In genomic region chr15:91821458-91821857, GRCh38 we compare ENCODE assay signal across 18 cellular contexts.
"Had no signal": no experiment of that assay in that cellular context is flagged by ENCODE, and none has a peak within 500 bp of the region (broad histone marks: within the 10 kb centered on the region; RNA-seq: fewer than 3 reads in every experiment).

No MANE protein-coding gene starts in this region.

- H3K27me3 ChIP-seq: gastrocnemius medialis, vagina had no signal

- H3K36me3 ChIP-seq: gastrocnemius medialis, prostate gland, thoracic aorta, vagina had no signal

- H3K4me3 ChIP-seq: gastrocnemius medialis, prostate gland, thoracic aorta, vagina had no signal

- ATAC-seq: activated CD4-positive, CD25-positive, alpha-beta regulatory T cell treated with anti-CD3 and anti-CD28 coated beads, Interleukin-2, amount 50 U/mL, for 24 hours; activated naive CD8-positive, alpha-beta T cell treated with anti-CD3 and anti-CD28 coated beads, Interleukin-2, amount 50 U/mL, for 24 hours; esophagus mucosa; gastrocnemius medialis; left cardiac atrium; natural killer cell treated with Interleukin-12 subunit alpha and Interleukin-12 subunit beta and Interleukin-15 and Interleukin-18, amount 100 ng/mL, for 72 hours had no signal

- DNase-seq: activated CD4-positive, alpha-beta memory T cell treated with anti-CD3 and anti-CD28 coated beads, Interleukin-2, amount 10 ng/mL, durations not matched to agents 7 days and 5 days; activated CD4-positive, alpha-beta T cell treated with anti-CD3 and anti-CD28 coated beads, Interleukin-2, amount 10 ng/mL, durations not matched to agents 24 days and 14 days; activated gamma-delta T cell; activated naive CD4-positive, alpha-beta T cell treated with anti-CD3 and anti-CD28 coated beads, Interleukin-2, amount 50 U/mL, for 16 hours; activated naive CD8-positive, alpha-beta T cell treated with anti-CD3 and anti-CD28 coated beads, Interleukin-2, amount 50 U/mL, for 24 hours; effector CD8-positive, alpha-beta T cell; gastrocnemius medialis; hypothalamus; left cardiac atrium; stimulated activated CD4-positive, alpha-beta T cell treated with anti-CD3 and anti-CD28 coated beads, Interleukin-4, amount 100 ng/mL, for 1 hour; stimulated activated naive CD4-positive, alpha-beta T cell treated with Interleukin-2 at 50 U/mL for 16 hours had no signal

- H3K27ac ChIP-seq: gastrocnemius medialis, prostate gland, thoracic aorta, vagina, VCaP had no signal

- H3K4me1 ChIP-seq: gastrocnemius medialis, prostate gland, vagina had no signal

- H3K9me3 ChIP-seq: gastrocnemius medialis, prostate gland, thoracic aorta, vagina had no signal
